23 cellular contexts compared by ENCODE assay signal in the genomic region with DNA sequence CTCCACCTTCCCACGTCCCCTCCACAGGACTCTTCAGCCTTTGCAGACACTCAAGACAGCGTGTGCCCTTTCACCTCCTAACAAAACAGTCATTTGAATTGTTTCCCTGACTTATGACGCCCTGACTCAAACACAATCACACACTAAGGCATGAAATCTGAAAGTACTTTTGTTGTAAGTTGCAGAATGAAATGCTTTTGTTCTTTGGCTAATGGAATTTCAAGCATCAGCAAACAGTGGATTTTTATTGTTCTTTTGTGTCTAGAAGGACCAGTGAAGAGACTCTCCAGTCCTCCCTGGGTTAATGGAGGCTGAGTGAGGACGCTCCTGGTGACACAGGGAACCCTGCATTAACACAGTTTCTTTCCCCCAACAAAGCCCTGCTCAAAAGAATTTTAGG.
DNase-seq lines count a peak whose midpoint lies in the region; ATAC-seq lines count a peak whose summit lies in the region.
"Had no signal": no experiment of that assay in that cellular context is flagged by ENCODE, and none has a peak within 500 bp of the region (broad histone marks: within the 10 kb centered on the region; RNA-seq: fewer than 3 reads in every experiment).

No MANE protein-coding gene starts in this region.

- DNase-seq in caudate nucleus (lab: John Stamatoyannopoulos, UW), result peak in 11 of 61 donors; percentile 7 to 62 (median 45)
- DNase-seq in putamen (ENCODE audit: low spot score), result peak; percentile 90
- DNase-seq: activated CD4-positive, alpha-beta T cell treated with anti-CD3 and anti-CD28 coated beads for 48 hours; activated T-cell treated with anti-CD3 and anti-CD28 coated beads, Interleukin-2, amount 50 U/mL, for 4 hours; colonic mucosa; KG1; kidney glomerular epithelial cell; MV-4-11; NCI-H1694; NCI-H2227 treated with DMSO at 0.1 percent for 48 hours; NCI-H748 treated with DMSO at 0.1 percent for 48 hours; SK-N-SH; stimulated activated CD4-positive, alpha-beta T cell treated with anti-CD3 and anti-CD28 coated beads, Interleukin-4, amount 100 ng/mL, for 1 hour; stimulated activated naive B cell treated with anti-CD40 and anti-IgM and Interleukin-4, amounts not matched to agents 10 μg/mL and 1 μg/mL and 100 μg/mL, for 72 hours; thyroid gland had no signal

- ATAC-seq in GM19351 (IDR thresholded peaks at IDR 0.05; ENCODE audit: unreplicated experiment) (no peak), HG03196 (IDR thresholded peaks at IDR 0.05; ENCODE audit: unreplicated experiment) (no peak), HG03457 (IDR thresholded peaks at IDR 0.05; ENCODE audit: unreplicated experiment) (no peak), HG03097 (IDR thresholded peaks at IDR 0.05; ENCODE audit: low FRiP score, unreplicated experiment) (no peak)
- ATAC-seq: activated T-cell treated with anti-CD3 and anti-CD28 coated beads, Interleukin-2, amount 50 U/mL, for 4 hours; gastroesophageal sphincter; stimulated activated naive B cell treated with anti-CD40 and anti-IgM and Interleukin-4, amounts not matched to agents 10 μg/mL and 1 μg/mL and 100 μg/mL, for 72 hours had no signal

- H3K9ac ChIP-seq in HUES64 (ENCODE audit: low read depth, low read length), result no peak overlapping the region
- H3K9ac ChIP-seq: SK-N-SH had no signal

- H3K9me3 ChIP-seq in HUES64 (ENCODE audit: insufficient read depth, low read depth, low read length), result no peaks in the 10 kb centered on the region
- H3K9me3 ChIP-seq: colonic mucosa, gastroesophageal sphincter, right atrium auricular region, SK-N-SH, thyroid gland had no signal

- 71% methylated on average over 4 of the region's 4 CpGs for WGBS in HUES64

- no peaks in the 10 kb centered on the region for H3K27me3 ChIP-seq in HUES64 (ENCODE audit: insufficient read depth, low read length)
- no peaks in the 10 kb centered on the region for H3K27me3 ChIP-seq in layer of hippocampus (ENCODE audit: control insufficient read depth, insufficient read depth, low read length)
- H3K27me3 ChIP-seq: colonic mucosa, gastroesophageal sphincter, right atrium auricular region, thyroid gland had no signal

- H3K36me3 ChIP-seq in HUES64 (ENCODE audit: insufficient read depth, low read length), result no peaks in the 10 kb centered on the region
- H3K36me3 ChIP-seq: colonic mucosa, gastroesophageal sphincter, right atrium auricular region, thyroid gland had no signal

- H3K4me1 ChIP-seq in HUES64 (ENCODE audit: insufficient read depth, low read length), result peaks cover 27% of the 10 kb centered on the region
- H3K4me1 ChIP-seq: colonic mucosa, gastroesophageal sphincter, right atrium auricular region had no signal

- no peak overlapping the region for H3K4me3 ChIP-seq in HUES64 (ENCODE audit: low read length)
- H3K4me3 ChIP-seq: colonic mucosa, gastroesophageal sphincter, right atrium auricular region, thyroid gland had no signal

- H3K27ac ChIP-seq in HUES64 (ENCODE audit: low read depth, low read length) (peak overlapping the region; percentile 60), caudate nucleus (ENCODE audit: low read depth, low read length) (peak overlapping the region; percentile 94), layer of hippocampus (ENCODE audit: low read depth, low read length) (peak overlapping the region; percentile 90)
- H3K27ac ChIP-seq: colonic mucosa, gastroesophageal sphincter, right atrium auricular region, thyroid gland had no signal
